In the genomic region with DNA sequence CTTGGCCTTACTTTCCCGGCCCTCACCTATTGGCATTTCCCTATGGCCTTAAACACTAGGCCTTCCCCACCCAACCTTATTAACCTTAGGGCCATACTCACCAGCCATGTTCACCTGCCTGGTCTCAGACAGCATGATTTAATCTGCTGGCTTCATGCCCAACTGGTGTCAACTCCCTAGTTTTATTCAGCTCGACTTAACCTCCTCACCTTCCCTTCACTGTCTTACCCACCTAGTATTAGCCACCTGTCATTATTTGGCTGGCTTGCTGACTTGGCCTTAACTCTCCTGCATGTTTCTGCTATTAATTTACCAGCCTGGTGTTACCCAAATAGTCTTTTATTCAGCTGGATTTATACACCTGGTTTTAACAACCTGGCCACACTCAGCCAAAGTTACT, we compare ENCODE assay signal across 17 cellular contexts.
"Had no signal": no experiment of that assay in that cellular context is flagged by ENCODE, and none has a peak within 500 bp of the region (broad histone marks: within the 10 kb centered on the region; RNA-seq: fewer than 3 reads in every experiment).

No MANE protein-coding gene starts in this region.

- DNase-seq: dermis blood vessel endothelial cell; endodermal cell; erythroblast; heart left ventricle; hypothalamus; kidney glomerular epithelial cell; naive thymus-derived CD8-positive, alpha-beta T cell; psoas muscle; retina; right lobe of liver; stimulated activated CD4-positive, alpha-beta T cell treated with anti-CD3 and anti-CD28 coated beads, Interleukin-4, amount 100 ng/mL, for 1 hour; stimulated activated CD8-positive, alpha-beta memory T cell treated with anti-CD3 and anti-CD28 coated beads, Interleukin-4, amount 100 ng/mL, for 48 hours; tibial artery; upper lobe of right lung had no signal

- H3K36me3 ChIP-seq: heart left ventricle, neutrophil, right lobe of liver, tibial artery, upper lobe of right lung, vagina had no signal

- H3K4me3 ChIP-seq: heart left ventricle, psoas muscle, right lobe of liver, tibial artery, upper lobe of right lung, vagina had no signal

- H3K27me3 ChIP-seq: heart left ventricle, neutrophil, right lobe of liver, tibial artery, upper lobe of right lung, vagina had no signal

- ATAC-seq: heart left ventricle; naive thymus-derived CD8-positive, alpha-beta T cell; psoas muscle; stimulated activated effector memory CD8-positive, alpha-beta T cell treated with anti-CD3 and anti-CD28 coated beads, Interleukin-12 subunit alpha, Interleukin-12 subunit beta, amount 100 ng/mL, for 72 hours; upper lobe of right lung had no signal

- H3K27ac ChIP-seq: heart left ventricle, neutrophil, psoas muscle, right lobe of liver, tibial artery, upper lobe of right lung, vagina had no signal

- H3K9me3 ChIP-seq: neutrophil, psoas muscle, right lobe of liver, upper lobe of right lung, vagina had no signal

- H3K4me1 ChIP-seq: heart left ventricle, psoas muscle, right lobe of liver, tibial artery, upper lobe of right lung, vagina had no signal
